1 cellular context compared by ENCODE assay signal in the genomic region with DNA sequence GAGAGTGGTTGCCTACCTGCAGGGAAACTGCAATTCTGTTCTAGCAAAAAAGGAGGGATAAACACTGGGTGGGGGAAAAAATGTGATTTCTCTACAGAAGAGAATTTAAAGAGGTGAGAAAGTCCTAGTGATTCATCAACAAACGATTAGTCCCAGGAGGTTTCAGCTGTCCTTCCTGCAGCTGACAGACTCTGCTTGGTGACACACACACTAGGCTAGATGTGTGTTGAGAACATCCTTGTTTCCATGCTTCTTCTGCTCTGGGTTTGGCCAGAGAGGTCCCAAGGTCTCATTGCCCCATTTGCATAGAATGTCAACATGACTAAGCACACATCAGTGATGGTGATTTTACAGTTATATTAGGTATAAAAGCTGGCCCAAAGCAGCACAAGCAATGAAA.
TF ChIP-seq lines count a peak whose summit lies in the region.

No MANE protein-coding gene starts in this region.

TF ChIP-seq in GM23338, 12 proteins besides CTCF, POLR2A, EP300 and RAD21 (continued from another document):
- TF ChIP-seq, protein P1, sequence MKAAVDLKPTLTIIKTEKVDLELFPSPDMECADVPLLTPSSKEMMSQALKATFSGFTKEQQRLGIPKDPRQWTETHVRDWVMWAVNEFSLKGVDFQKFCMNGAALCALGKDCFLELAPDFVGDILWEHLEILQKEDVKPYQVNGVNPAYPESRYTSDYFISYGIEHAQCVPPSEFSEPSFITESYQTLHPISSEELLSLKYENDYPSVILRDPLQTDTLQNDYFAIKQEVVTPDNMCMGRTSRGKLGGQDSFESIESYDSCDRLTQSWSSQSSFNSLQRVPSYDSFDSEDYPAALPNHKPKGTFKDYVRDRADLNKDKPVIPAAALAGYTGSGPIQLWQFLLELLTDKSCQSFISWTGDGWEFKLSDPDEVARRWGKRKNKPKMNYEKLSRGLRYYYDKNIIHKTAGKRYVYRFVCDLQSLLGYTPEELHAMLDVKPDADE (IDR thresholded peaks at IDR 0.05), result no peak
- TF ChIP-seq CREB1 (CRISPR knock-in tag; IDR thresholded peaks at IDR 0.05; ENCODE audit: low read depth), result no peak
- TF ChIP-seq STAT1 (IDR thresholded peaks at IDR 0.05; ENCODE audit: unreplicated experiment), result no peak
- TF ChIP-seq, protein P2, sequence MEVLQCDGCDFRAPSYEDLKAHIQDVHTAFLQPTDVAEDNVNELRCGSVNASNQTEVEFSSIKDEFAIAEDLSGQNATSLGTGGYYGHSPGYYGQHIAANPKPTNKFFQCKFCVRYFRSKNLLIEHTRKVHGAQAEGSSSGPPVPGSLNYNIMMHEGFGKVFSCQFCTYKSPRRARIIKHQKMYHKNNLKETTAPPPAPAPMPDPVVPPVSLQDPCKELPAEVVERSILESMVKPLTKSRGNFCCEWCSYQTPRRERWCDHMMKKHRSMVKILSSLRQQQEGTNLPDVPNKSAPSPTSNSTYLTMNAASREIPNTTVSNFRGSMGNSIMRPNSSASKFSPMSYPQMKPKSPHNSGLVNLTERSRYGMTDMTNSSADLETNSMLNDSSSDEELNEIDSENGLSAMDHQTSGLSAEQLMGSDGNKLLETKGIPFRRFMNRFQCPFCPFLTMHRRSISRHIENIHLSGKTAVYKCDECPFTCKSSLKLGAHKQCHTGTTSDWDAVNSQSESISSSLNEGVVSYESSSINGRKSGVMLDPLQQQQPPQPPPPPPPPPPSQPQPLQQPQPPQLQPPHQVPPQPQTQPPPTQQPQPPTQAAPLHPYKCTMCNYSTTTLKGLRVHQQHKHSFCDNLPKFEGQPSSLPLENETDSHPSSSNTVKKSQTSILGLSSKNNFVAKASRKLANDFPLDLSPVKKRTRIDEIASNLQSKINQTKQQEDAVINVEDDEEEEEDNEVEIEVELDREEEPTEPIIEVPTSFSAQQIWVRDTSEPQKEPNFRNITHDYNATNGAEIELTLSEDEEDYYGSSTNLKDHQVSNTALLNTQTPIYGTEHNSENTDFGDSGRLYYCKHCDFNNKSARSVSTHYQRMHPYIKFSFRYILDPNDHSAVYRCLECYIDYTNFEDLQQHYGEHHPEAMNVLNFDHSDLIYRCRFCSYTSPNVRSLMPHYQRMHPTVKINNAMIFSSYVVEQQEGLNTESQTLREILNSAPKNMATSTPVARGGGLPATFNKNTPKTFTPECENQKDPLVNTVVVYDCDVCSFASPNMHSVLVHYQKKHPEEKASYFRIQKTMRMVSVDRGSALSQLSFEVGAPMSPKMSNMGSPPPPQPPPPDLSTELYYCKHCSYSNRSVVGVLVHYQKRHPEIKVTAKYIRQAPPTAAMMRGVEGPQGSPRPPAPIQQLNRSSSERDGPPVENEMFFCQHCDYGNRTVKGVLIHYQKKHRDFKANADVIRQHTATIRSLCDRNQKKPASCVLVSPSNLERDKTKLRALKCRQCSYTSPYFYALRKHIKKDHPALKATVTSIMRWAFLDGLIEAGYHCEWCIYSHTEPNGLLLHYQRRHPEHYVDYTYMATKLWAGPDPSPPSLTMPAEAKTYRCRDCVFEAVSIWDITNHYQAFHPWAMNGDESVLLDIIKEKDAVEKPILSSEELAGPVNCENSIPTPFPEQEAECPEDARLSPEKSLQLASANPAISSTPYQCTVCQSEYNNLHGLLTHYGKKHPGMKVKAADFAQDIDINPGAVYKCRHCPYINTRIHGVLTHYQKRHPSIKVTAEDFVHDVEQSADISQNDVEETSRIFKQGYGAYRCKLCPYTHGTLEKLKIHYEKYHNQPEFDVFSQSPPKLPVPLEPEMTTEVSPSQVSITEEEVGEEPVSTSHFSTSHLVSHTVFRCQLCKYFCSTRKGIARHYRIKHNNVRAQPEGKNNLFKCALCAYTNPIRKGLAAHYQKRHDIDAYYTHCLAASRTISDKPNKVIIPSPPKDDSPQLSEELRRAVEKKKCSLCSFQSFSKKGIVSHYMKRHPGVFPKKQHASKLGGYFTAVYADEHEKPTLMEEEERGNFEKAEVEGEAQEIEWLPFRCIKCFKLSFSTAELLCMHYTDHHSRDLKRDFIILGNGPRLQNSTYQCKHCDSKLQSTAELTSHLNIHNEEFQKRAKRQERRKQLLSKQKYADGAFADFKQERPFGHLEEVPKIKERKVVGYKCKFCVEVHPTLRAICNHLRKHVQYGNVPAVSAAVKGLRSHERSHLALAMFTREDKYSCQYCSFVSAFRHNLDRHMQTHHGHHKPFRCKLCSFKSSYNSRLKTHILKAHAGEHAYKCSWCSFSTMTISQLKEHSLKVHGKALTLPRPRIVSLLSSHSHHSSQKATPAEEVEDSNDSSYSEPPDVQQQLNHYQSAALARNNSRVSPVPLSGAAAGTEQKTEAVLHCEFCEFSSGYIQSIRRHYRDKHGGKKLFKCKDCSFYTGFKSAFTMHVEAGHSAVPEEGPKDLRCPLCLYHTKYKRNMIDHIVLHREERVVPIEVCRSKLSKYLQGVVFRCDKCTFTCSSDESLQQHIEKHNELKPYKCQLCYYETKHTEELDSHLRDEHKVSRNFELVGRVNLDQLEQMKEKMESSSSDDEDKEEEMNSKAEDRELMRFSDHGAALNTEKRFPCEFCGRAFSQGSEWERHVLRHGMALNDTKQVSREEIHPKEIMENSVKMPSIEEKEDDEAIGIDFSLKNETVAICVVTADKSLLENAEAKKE (CRISPR knock-in tag; IDR thresholded peaks at IDR 0.05), result no peak
- no peak for TF ChIP-seq ZNF114 (CRISPR knock-in tag; IDR thresholded peaks at IDR 0.05)
- TF ChIP-seq ZNF331 (CRISPR knock-in tag; IDR thresholded peaks at IDR 0.05; ENCODE audit: low read depth), result no peak
- TF ChIP-seq, protein P3, sequence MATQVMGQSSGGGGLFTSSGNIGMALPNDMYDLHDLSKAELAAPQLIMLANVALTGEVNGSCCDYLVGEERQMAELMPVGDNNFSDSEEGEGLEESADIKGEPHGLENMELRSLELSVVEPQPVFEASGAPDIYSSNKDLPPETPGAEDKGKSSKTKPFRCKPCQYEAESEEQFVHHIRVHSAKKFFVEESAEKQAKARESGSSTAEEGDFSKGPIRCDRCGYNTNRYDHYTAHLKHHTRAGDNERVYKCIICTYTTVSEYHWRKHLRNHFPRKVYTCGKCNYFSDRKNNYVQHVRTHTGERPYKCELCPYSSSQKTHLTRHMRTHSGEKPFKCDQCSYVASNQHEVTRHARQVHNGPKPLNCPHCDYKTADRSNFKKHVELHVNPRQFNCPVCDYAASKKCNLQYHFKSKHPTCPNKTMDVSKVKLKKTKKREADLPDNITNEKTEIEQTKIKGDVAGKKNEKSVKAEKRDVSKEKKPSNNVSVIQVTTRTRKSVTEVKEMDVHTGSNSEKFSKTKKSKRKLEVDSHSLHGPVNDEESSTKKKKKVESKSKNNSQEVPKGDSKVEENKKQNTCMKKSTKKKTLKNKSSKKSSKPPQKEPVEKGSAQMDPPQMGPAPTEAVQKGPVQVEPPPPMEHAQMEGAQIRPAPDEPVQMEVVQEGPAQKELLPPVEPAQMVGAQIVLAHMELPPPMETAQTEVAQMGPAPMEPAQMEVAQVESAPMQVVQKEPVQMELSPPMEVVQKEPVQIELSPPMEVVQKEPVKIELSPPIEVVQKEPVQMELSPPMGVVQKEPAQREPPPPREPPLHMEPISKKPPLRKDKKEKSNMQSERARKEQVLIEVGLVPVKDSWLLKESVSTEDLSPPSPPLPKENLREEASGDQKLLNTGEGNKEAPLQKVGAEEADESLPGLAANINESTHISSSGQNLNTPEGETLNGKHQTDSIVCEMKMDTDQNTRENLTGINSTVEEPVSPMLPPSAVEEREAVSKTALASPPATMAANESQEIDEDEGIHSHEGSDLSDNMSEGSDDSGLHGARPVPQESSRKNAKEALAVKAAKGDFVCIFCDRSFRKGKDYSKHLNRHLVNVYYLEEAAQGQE (IDR thresholded peaks at IDR 0.05; ENCODE audit: unreplicated experiment), result no peak
- TF ChIP-seq NANOG (IDR thresholded peaks at IDR 0.05; ENCODE audit: borderline replicate concordance), result no peak
- TF ChIP-seq JUNB (IDR thresholded peaks at IDR 0.05; ENCODE audit: unreplicated experiment), result no peak
- no peak for TF ChIP-seq EZH2phosphoT487 (IDR thresholded peaks at IDR 0.05; ENCODE audit: unreplicated experiment)
- TF ChIP-seq POLR2AphosphoS5 (IDR thresholded peaks at IDR 0.05; ENCODE audit: low read depth), result no peak
TF ChIP-seq in GM23338: peak in this region for 0.
